ENCODE assay signal across 1 cellular context in the genomic region with DNA sequence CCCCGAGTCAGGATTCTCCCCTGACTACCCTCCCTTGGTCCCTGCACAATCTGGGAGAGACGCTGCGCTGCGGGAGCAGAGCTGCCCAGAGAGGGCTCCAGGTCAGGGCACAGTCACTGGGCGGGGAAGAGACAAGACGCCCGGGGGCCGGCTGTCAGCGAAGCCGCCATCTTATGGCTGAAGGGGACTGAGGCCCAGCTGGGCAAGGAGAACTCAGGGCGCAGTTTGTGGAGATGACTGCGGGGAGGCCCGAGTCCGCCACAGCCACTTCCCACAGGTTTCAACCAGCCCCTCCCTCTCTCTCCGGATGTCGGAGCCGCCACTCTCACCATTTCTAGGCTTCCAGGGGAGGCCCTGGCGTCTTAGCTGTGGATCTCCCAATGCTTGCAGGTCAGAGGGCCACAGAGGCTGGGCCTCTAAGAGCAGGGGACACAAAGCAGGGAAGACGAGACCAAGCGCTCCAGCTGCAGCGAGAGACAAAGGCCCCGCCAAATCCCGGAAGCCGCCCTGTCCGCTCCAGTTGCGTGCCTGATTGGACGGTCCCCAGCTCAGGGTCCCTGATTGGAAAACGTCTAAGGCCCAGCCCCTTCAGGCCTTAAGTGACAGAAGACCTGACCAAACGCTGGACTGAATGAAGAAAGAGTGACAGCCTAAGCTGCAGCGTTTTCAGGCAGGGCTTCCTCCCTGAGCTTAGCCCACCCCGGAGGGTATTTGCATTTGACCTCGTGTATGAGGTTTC.
TF ChIP-seq lines count a peak whose summit lies in the region.

A gene (minus strand): TSS at position 484 of the 739 bp plus-strand sequence. CDS start 152 bp downstream, at position 332.

TF ChIP-seq in HepG2, 621 proteins besides CTCF, POLR2A, EP300 and RAD21 (continued from another document):
- TF ChIP-seq, protein P1, sequence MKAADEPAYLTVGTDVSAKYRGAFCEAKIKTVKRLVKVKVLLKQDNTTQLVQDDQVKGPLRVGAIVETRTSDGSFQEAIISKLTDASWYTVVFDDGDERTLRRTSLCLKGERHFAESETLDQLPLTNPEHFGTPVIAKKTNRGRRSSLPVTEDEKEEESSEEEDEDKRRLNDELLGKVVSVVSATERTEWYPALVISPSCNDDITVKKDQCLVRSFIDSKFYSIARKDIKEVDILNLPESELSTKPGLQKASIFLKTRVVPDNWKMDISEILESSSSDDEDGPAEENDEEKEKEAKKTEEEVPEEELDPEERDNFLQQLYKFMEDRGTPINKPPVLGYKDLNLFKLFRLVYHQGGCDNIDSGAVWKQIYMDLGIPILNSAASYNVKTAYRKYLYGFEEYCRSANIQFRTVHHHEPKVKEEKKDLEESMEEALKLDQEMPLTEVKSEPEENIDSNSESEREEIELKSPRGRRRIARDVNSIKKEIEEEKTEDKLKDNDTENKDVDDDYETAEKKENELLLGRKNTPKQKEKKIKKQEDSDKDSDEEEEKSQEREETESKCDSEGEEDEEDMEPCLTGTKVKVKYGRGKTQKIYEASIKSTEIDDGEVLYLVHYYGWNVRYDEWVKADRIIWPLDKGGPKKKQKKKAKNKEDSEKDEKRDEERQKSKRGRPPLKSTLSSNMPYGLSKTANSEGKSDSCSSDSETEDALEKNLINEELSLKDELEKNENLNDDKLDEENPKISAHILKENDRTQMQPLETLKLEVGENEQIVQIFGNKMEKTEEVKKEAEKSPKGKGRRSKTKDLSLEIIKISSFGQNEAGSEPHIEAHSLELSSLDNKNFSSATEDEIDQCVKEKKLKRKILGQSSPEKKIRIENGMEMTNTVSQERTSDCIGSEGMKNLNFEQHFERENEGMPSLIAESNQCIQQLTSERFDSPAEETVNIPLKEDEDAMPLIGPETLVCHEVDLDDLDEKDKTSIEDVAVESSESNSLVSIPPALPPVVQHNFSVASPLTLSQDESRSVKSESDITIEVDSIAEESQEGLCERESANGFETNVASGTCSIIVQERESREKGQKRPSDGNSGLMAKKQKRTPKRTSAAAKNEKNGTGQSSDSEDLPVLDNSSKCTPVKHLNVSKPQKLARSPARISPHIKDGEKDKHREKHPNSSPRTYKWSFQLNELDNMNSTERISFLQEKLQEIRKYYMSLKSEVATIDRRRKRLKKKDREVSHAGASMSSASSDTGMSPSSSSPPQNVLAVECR (CRISPR knock-in tag; IDR thresholded peaks at IDR 0.05; ENCODE audit: borderline replicate concordance) = peak; percentile 93
- TF ChIP-seq, protein P2, sequence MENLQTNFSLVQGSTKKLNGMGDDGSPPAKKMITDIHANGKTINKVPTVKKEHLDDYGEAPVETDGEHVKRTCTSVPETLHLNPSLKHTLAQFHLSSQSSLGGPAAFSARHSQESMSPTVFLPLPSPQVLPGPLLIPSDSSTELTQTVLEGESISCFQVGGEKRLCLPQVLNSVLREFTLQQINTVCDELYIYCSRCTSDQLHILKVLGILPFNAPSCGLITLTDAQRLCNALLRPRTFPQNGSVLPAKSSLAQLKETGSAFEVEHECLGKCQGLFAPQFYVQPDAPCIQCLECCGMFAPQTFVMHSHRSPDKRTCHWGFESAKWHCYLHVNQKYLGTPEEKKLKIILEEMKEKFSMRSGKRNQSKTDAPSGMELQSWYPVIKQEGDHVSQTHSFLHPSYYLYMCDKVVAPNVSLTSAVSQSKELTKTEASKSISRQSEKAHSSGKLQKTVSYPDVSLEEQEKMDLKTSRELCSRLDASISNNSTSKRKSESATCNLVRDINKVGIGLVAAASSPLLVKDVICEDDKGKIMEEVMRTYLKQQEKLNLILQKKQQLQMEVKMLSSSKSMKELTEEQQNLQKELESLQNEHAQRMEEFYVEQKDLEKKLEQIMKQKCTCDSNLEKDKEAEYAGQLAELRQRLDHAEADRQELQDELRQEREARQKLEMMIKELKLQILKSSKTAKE (CRISPR knock-in tag; IDR thresholded peaks at IDR 0.05; ENCODE audit: borderline replicate concordance) = no peak
- no peak for TF ChIP-seq ETV5 (CRISPR knock-in tag; IDR thresholded peaks at IDR 0.05; ENCODE audit: borderline replicate concordance)
- TF ChIP-seq ZNF235 (CRISPR knock-in tag; IDR thresholded peaks at IDR 0.05; ENCODE audit: borderline replicate concordance) = no peak
- TF ChIP-seq, protein P3, sequence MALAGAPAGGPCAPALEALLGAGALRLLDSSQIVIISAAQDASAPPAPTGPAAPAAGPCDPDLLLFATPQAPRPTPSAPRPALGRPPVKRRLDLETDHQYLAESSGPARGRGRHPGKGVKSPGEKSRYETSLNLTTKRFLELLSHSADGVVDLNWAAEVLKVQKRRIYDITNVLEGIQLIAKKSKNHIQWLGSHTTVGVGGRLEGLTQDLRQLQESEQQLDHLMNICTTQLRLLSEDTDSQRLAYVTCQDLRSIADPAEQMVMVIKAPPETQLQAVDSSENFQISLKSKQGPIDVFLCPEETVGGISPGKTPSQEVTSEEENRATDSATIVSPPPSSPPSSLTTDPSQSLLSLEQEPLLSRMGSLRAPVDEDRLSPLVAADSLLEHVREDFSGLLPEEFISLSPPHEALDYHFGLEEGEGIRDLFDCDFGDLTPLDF (CRISPR knock-in tag; IDR thresholded peaks at IDR 0.05) = peak; percentile 60; the same call in 1 of the 2 replicates
- TF ChIP-seq, protein P4, sequence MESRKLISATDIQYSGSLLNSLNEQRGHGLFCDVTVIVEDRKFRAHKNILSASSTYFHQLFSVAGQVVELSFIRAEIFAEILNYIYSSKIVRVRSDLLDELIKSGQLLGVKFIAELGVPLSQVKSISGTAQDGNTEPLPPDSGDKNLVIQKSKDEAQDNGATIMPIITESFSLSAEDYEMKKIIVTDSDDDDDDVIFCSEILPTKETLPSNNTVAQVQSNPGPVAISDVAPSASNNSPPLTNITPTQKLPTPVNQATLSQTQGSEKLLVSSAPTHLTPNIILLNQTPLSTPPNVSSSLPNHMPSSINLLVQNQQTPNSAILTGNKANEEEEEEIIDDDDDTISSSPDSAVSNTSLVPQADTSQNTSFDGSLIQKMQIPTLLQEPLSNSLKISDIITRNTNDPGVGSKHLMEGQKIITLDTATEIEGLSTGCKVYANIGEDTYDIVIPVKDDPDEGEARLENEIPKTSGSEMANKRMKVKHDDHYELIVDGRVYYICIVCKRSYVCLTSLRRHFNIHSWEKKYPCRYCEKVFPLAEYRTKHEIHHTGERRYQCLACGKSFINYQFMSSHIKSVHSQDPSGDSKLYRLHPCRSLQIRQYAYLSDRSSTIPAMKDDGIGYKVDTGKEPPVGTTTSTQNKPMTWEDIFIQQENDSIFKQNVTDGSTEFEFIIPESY (CRISPR knock-in tag; IDR thresholded peaks at IDR 0.05) = no peak
- TF ChIP-seq ZFP37 (CRISPR knock-in tag; IDR thresholded peaks at IDR 0.05; ENCODE audit: borderline replicate concordance) = no peak
- TF ChIP-seq EED (CRISPR knock-in tag; IDR thresholded peaks at IDR 0.05) = no peak
- TF ChIP-seq MEF2D (CRISPR knock-in tag; IDR thresholded peaks at IDR 0.05) = no peak
- no peak for TF ChIP-seq ZNF180 (CRISPR knock-in tag; IDR thresholded peaks at IDR 0.05; ENCODE audit: borderline replicate concordance, low read depth)
- no peak for TF ChIP-seq HOXA7 (CRISPR knock-in tag; IDR thresholded peaks at IDR 0.05)
- TF ChIP-seq ZNF891 (CRISPR knock-in tag; IDR thresholded peaks at IDR 0.05) = no peak
- no peak for TF ChIP-seq RFX5 (IDR thresholded peaks at IDR 0.05; ENCODE audit: low read depth, low read length)
- no peak for TF ChIP-seq JUN (CRISPR knock-in tag; IDR thresholded peaks at IDR 0.05)
- TF ChIP-seq ZFAT (CRISPR knock-in tag; conservative IDR thresholded peaks at IDR 0.05) = no peak
